In genomic region chr4:54228064-54228527, GRCh38 we compare ENCODE assay signal across 8 cellular contexts. TPM values are rescaled to one million over a fixed set of nuclear protein-coding genes. Genes with fewer than 3 reads are reported as not detected.
DNase-seq lines count a peak whose midpoint lies in the region; ATAC-seq, FAIRE-seq and TF ChIP-seq lines count a peak whose summit lies in the region.

No MANE protein-coding gene starts in this region.

- TF ChIP-seq CTCF in AG04450 (IDR thresholded peaks at IDR 0.05; ENCODE audit: low read depth, low read length) (peak; percentile 98), pancreas (IDR thresholded peaks at IDR 0.05) (peak; percentile 17 to 62 (median 49))

- H3K4me1 ChIP-seq in pancreas = peaks cover 0 to 27% (median 3%) of the 10 kb centered on the region in 3 donors

- H3K27me3 ChIP-seq in AG04450 (ENCODE audit: control insufficient read depth, insufficient read depth, low read length) = no peaks in the 10 kb centered on the region
- peaks cover 6 to 74% (median 20%) of the 10 kb centered on the region in 4 donors for H3K27me3 ChIP-seq in pancreas

- H3K27ac ChIP-seq in AG04450 (ENCODE audit: low read depth, low read length) = peak overlapping the region; percentile 88
- peak overlapping the region in 2 of 4 donors; percentile 12 to 27 for H3K27ac ChIP-seq in pancreas

- peak overlapping the region; percentile 97 for H3K4me3 ChIP-seq in AG04450 (ENCODE audit: low read depth, low read length)
- peak overlapping the region in 2 of 4 donors; percentile 10 to 36 for H3K4me3 ChIP-seq in pancreas

- peak; percentile 73 for FAIRE-seq in GM12892 (lab: Jason Lieb, UNC)
- FAIRE-seq in pancreas (lab: Jason Lieb, UNC) = no peak

- ATAC-seq in Right ventricle myocardium superior (ENCODE audit: poor library complexity) (peak; percentile 73), pancreas (peak; percentile 45 to 75 (median 68)), HG03342 (IDR thresholded peaks at IDR 0.05; ENCODE audit: unreplicated experiment) (no peak), HG02981 (IDR thresholded peaks at IDR 0.05; ENCODE audit: unreplicated experiment) (no peak)

- POLR2A ChIA-PET in AG04450 (lab: Yijun Ruan, JAX) = interaction anchor here (1.1 to 2.1 kb wide), 4 partner anchors 242 to 540 kb away, joined by 3 to 8 read pairs (median 7); no protein-coding TSS in a partner anchor

- H3K36me3 ChIP-seq in pancreas = no peaks in the 10 kb centered on the region

- intact Hi-C loops in Right ventricle myocardium superior (cut with DNase I) (no loop called here), pancreas (cut with DNase I) (loop anchor here in 2 of 3 donors (5.0 kb wide), 2 partner anchors 316 to 321 kb away; no protein-coding TSS in a partner anchor)

- 2 to 3% methylated on average over 29 of the region's 29 CpGs for WGBS in pancreas, 2 donors

- CTCF ChIA-PET in AG04450 (lab: Charles Lee) = interaction anchor here (0.7 to 2.0 kb wide), 9 partner anchors 173 to 719 kb away, joined by 3 to 6 read pairs (median 4); no protein-coding TSS in a partner anchor

- no peak for TF ChIP-seq POLR2A in GM12892 (IDR thresholded peaks at IDR 0.05; ENCODE audit: low read depth, low read length)

- peak; percentile 68 for DNase-seq in AG04450 (ENCODE audit: low read depth, low spot score)
- no peak for DNase-seq in GM12892 (ENCODE audit: insufficient read length)
- DNase-seq in NCI-H1092 treated with DMSO at 0.1 percent for 48 hours (lab: John Stamatoyannopoulos, UW) = peak; percentile 58
- peak; percentile 43 for DNase-seq in activated naive CD4-positive, alpha-beta T cell treated with anti-CD3 and anti-CD28 coated beads, Interleukin-2, amount 50 U/mL, for 16 hours
- DNase-seq in Right ventricle myocardium superior = peak; percentile 83
- DNase-seq in pancreas = peak; percentile 33 to 82 (median 60)

- H3K9me3 ChIP-seq in AG04450 (ENCODE audit: control insufficient read depth, insufficient read depth, low read length) = peaks cover 12% of the 10 kb centered on the region; the same call in 1 of the 2 replicates
- no peaks in the 10 kb centered on the region for H3K9me3 ChIP-seq in pancreas

RNA-seq across cellular contexts. Expression of gene PDGFRA, which starts 1.0 kb away (rescaled TPM):
- polyA plus RNA-seq in AG04450 (2011; rRNA removed) (380 and 464 TPM in 2 replicates), pancreas (1 to 10 TPM; 2.6 to 3.5 TPM)
- polyA minus RNA-seq in AG04450 (2011; rRNA and poly(A)+ RNA removed) = 547 and 747 TPM in 2 replicates
- polyA plus RNA-seq in GM12892 (2012; ENCODE audit: missing spikeins) = 0.93 TPM
- total RNA-seq in Right ventricle myocardium superior (29.8 TPM), pancreas (10 to 100 TPM in 4 of 6 donors, 1 to 10 TPM in 2; 5.3 to 43.0 (median 16.1) TPM)

Comparison
In these comparisons a context has a peak if more than half of its experiments do, and no peak if none do; other contexts are left out.
1. ATAC-seq: peak in Right ventricle myocardium superior (single experiment) and pancreas (4 of 4); none in HG03342 (single experiment) and HG02981 (single experiment).